9 cellular contexts compared by ENCODE assay signal in the genomic region with DNA sequence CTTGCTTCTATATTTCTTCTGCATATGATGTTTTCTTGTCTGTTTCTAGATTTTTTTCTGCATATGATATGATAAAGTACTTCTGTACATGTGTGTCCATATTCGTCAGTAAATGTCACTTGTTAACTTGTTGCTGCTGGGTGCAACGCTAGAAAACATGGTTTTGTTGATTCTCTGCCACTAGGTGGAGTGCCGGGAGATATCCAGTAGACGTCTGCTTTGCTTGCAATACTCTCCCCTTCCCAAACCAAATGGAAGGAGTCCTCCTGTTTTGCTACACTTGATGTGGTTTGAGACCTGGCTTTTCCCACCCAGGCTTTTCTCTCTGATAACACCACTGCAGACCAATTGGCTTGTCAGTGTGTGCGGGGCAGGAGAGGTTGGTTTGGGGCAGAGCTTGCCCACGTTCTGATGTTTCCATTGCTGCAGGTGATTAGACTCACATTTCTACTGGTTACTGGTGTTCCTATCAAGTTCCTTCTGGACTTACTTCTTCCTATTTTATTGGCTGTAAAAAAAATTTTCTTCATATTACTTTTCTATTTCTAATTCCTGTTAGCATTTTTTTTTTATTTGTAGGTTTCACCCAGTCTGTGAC.
DNase-seq lines count a peak whose midpoint lies in the region; ATAC-seq and TF ChIP-seq lines count a peak whose summit lies in the region.
"Had no signal": no experiment of that assay in that cellular context is flagged by ENCODE, and none has a peak within 500 bp of the region (broad histone marks: within the 10 kb centered on the region; RNA-seq: fewer than 3 reads in every experiment).

No MANE protein-coding gene starts in this region.

- no peaks in the 10 kb centered on the region for H3K27me3 ChIP-seq in left lung
- H3K27me3 ChIP-seq in gastroesophageal sphincter = no peaks in the 10 kb centered on the region

- H3K9me3 ChIP-seq in left lung = peaks cover 0 to 2% of the 10 kb centered on the region in 2 donors
- H3K9me3 ChIP-seq in gastroesophageal sphincter = no peaks in the 10 kb centered on the region

- DNase-seq in stimulated activated CD4-positive, alpha-beta T cell treated with anti-CD3 and anti-CD28 coated beads, Interleukin-15, amount 100 ng/mL, for 24 hours = peak; percentile 17
- DNase-seq in stimulated activated CD4-positive, alpha-beta T cell treated with anti-CD3 and anti-CD28 coated beads, Interleukin-12 subunit alpha, Interleukin-12 subunit beta, amount 100 ng/mL, for 4 hours = no peak
- DNase-seq in NCI-H1092 treated with DMSO at 0.1 percent for 48 hours (lab: John Stamatoyannopoulos, UW) (peak; percentile 12), left lung (no peak)
- DNase-seq in effector CD8-positive, alpha-beta T cell (lab: John Stamatoyannopoulos, UW) = no peak
- no peak for DNase-seq in activated naive CD8-positive, alpha-beta T cell treated with anti-CD3 and anti-CD28 coated beads for 36 hours
- DNase-seq: activated naive CD8-positive, alpha-beta T cell treated with anti-CD3 and anti-CD28 coated beads, Interleukin-2, amount 10 ng/mL, durations not matched to agents 7 days and 5 days had no signal

- TF ChIP-seq POLR2A in gastroesophageal sphincter (IDR thresholded peaks at IDR 0.05) = no peak

- H3K36me3 ChIP-seq in left lung = no peaks in the 10 kb centered on the region
- no peaks in the 10 kb centered on the region for H3K36me3 ChIP-seq in gastroesophageal sphincter

- H3K36me3 Mint-ChIP-seq in activated naive CD8-positive, alpha-beta T cell treated with anti-CD3 and anti-CD28 coated beads for 36 hours = no peaks in the 10 kb centered on the region
- H3K36me3 Mint-ChIP-seq: activated naive CD8-positive, alpha-beta T cell treated with anti-CD3 and anti-CD28 coated beads, Interleukin-2, amount 10 ng/mL, durations not matched to agents 7 days and 5 days had no signal

- TF ChIP-seq CTCF in VCaP (conservative IDR thresholded peaks at IDR 0.05) (peak; percentile 80), left lung (IDR thresholded peaks at IDR 0.05) (peak; percentile 36 to 41), gastroesophageal sphincter (IDR thresholded peaks at IDR 0.05) (peak in 2 of 4 experiments; percentile 12 to 47)

- no peaks in the 10 kb centered on the region for H3K27me3 Mint-ChIP-seq in activated naive CD8-positive, alpha-beta T cell treated with anti-CD3 and anti-CD28 coated beads for 36 hours
- H3K27me3 Mint-ChIP-seq: activated naive CD8-positive, alpha-beta T cell treated with anti-CD3 and anti-CD28 coated beads, Interleukin-2, amount 10 ng/mL, durations not matched to agents 7 days and 5 days had no signal

- peaks cover 4% of the 10 kb centered on the region for H3K9me3 Mint-ChIP-seq in activated naive CD8-positive, alpha-beta T cell treated with anti-CD3 and anti-CD28 coated beads for 36 hours

- WGBS in gastroesophageal sphincter (ENCODE audit: low coverage in 1 of 2), 2 donors = 21 to 25% methylated on average over 5 to 6 of the region's 6 CpGs

- no peak overlapping the region for H3K4me3 Mint-ChIP-seq in activated naive CD8-positive, alpha-beta T cell treated with anti-CD3 and anti-CD28 coated beads for 36 hours
- H3K4me3 Mint-ChIP-seq: activated naive CD8-positive, alpha-beta T cell treated with anti-CD3 and anti-CD28 coated beads, Interleukin-2, amount 10 ng/mL, durations not matched to agents 7 days and 5 days had no signal

- intact Hi-C loops in left lung (cut with DNase I) = no loop called here

- TF ChIP-seq EP300 in gastroesophageal sphincter (IDR thresholded peaks at IDR 0.05) = no peak

- peak; percentile 80 for ATAC-seq in left lung
- ATAC-seq in gastroesophageal sphincter = no peak

- H3K4me3 ChIP-seq in left lung (no peak overlapping the region), gastroesophageal sphincter (no peak overlapping the region)

- H3K4me1 Mint-ChIP-seq in activated naive CD8-positive, alpha-beta T cell treated with anti-CD3 and anti-CD28 coated beads for 36 hours = no peaks in the 10 kb centered on the region
- H3K4me1 Mint-ChIP-seq: activated naive CD8-positive, alpha-beta T cell treated with anti-CD3 and anti-CD28 coated beads, Interleukin-2, amount 10 ng/mL, durations not matched to agents 7 days and 5 days had no signal

- H3K27ac Mint-ChIP-seq in activated naive CD8-positive, alpha-beta T cell treated with anti-CD3 and anti-CD28 coated beads for 36 hours = no peak overlapping the region
- H3K27ac Mint-ChIP-seq: activated naive CD8-positive, alpha-beta T cell treated with anti-CD3 and anti-CD28 coated beads, Interleukin-2, amount 10 ng/mL, durations not matched to agents 7 days and 5 days had no signal

- H3K27ac ChIP-seq in VCaP (no peak overlapping the region), left lung (no peak overlapping the region), gastroesophageal sphincter (no peak overlapping the region)

- H3K4me1 ChIP-seq in left lung = no peaks in the 10 kb centered on the region
- H3K4me1 ChIP-seq in gastroesophageal sphincter = no peaks in the 10 kb centered on the region

Comparison
In these comparisons a context has a peak if more than half of its experiments do, and no peak if none do; other contexts are left out.
1. DNase-seq: peak in stimulated activated CD4-positive, alpha-beta T cell treated with anti-CD3 and anti-CD28 coated beads, Interleukin-15, amount 100 ng/mL, for 24 hours (single experiment) and NCI-H1092 treated with DMSO at 0.1 percent for 48 hours (single experiment); none in stimulated activated CD4-positive, alpha-beta T cell treated with anti-CD3 and anti-CD28 coated beads, Interleukin-12 subunit alpha, Interleukin-12 subunit beta, amount 100 ng/mL, for 4 hours (single experiment), left lung (0 of 2), effector CD8-positive, alpha-beta T cell (single experiment) and activated naive CD8-positive, alpha-beta T cell treated with anti-CD3 and anti-CD28 coated beads for 36 hours (single experiment).